1 cellular context compared by ENCODE assay signal in the genomic region with DNA sequence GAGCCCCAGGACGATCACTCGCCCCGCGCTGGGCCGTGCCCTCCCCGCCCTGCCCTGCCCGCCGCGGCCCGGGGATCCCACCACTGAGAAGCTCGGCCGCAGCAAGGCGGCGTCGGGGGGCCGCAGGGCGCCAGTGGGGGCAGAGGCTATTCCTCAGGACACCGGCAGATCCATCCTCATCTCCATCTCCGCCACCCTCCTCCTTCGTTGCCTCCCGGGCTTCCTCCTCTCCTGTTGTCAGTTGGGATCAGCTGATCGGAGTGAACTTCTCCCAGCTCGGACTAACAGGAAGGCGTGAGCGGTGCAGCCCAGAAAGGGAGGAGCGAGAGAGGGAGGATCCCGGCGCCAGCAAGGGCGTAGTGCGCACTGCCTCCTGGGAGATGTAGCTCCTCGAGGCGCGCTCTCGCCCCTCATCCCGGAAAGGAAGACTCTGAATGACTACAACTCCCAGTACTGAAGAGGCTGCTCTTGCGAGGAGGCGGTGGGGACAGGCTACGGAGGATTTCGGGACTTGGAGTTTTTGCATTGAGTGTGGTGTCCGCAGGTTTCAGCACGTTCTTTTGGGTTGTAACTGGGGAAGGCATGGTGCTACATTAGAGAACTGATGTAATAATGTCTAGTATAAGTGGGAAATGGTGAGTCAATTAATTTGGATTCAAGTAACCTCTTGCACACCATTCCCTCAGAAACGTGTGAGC.
A peak's percentile ranks its signal among the peaks of the same experiment; 100 is the strongest.
TF ChIP-seq lines count a peak whose summit lies in the region.

A gene with protein sequence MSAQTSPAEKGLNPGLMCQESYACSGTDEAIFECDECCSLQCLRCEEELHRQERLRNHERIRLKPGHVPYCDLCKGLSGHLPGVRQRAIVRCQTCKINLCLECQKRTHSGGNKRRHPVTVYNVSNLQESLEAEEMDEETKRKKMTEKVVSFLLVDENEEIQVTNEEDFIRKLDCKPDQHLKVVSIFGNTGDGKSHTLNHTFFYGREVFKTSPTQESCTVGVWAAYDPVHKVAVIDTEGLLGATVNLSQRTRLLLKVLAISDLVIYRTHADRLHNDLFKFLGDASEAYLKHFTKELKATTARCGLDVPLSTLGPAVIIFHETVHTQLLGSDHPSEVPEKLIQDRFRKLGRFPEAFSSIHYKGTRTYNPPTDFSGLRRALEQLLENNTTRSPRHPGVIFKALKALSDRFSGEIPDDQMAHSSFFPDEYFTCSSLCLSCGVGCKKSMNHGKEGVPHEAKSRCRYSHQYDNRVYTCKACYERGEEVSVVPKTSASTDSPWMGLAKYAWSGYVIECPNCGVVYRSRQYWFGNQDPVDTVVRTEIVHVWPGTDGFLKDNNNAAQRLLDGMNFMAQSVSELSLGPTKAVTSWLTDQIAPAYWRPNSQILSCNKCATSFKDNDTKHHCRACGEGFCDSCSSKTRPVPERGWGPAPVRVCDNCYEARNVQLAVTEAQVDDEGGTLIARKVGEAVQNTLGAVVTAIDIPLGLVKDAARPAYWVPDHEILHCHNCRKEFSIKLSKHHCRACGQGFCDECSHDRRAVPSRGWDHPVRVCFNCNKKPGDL (minus strand): TSS at position 262 of the 698 bp plus-strand sequence. CDS start 2,598 bp downstream, outside the sequence.

TF ChIP-seq in HepG2, 621 proteins besides CTCF, POLR2A, EP300 and RAD21 (continued from another document and continues in another):
- TF ChIP-seq CAMTA2 (CRISPR knock-in tag; IDR thresholded peaks at IDR 0.05; ENCODE audit: borderline replicate concordance), result no peak
- TF ChIP-seq REXO4 (CRISPR knock-in tag; IDR thresholded peaks at IDR 0.05; ENCODE audit: borderline replicate concordance), result no peak
- 0 out of 2 replicates have a peak, but pooled peaks have one; percentile 46 for TF ChIP-seq ZSCAN25 (CRISPR knock-in tag; IDR thresholded peaks at IDR 0.05)
- peak; percentile 88; the same call in 1 of the 2 replicates for TF ChIP-seq ZNF335 (CRISPR knock-in tag; IDR thresholded peaks at IDR 0.05)
- TF ChIP-seq ZNF850 (CRISPR knock-in tag; conservative IDR thresholded peaks at IDR 0.05), result no peak
- no peak for TF ChIP-seq MAF1 (CRISPR knock-in tag; IDR thresholded peaks at IDR 0.05; ENCODE audit: borderline replicate concordance)
- peak; percentile 80 for TF ChIP-seq FOXK2 (IDR thresholded peaks at IDR 0.05)
- no peak for TF ChIP-seq SMAD9 (CRISPR knock-in tag; IDR thresholded peaks at IDR 0.05)
- TF ChIP-seq, protein P1, sequence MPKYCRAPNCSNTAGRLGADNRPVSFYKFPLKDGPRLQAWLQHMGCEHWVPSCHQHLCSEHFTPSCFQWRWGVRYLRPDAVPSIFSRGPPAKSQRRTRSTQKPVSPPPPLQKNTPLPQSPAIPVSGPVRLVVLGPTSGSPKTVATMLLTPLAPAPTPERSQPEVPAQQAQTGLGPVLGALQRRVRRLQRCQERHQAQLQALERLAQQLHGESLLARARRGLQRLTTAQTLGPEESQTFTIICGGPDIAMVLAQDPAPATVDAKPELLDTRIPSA (CRISPR knock-in tag; IDR thresholded peaks at IDR 0.05; ENCODE audit: borderline replicate concordance), result no peak
- TF ChIP-seq FOXA3 (CRISPR knock-in tag; IDR thresholded peaks at IDR 0.05), result no peak
- no peak for TF ChIP-seq ZKSCAN1 (IDR thresholded peaks at IDR 0.05; ENCODE audit: low read length)
- peak; percentile 64 for TF ChIP-seq CREB1 (IDR thresholded peaks at IDR 0.05)
- TF ChIP-seq CREB1 (CRISPR knock-in tag; IDR thresholded peaks at IDR 0.05), result peak; percentile 97
- no peak for TF ChIP-seq SNRNP70 (IDR thresholded peaks at IDR 0.05; ENCODE audit: low read depth, low read length)
- no peak; the same call in 1 of the 2 replicates for TF ChIP-seq HOXA5 (CRISPR knock-in tag; IDR thresholded peaks at IDR 0.05)
- TF ChIP-seq, protein P2, sequence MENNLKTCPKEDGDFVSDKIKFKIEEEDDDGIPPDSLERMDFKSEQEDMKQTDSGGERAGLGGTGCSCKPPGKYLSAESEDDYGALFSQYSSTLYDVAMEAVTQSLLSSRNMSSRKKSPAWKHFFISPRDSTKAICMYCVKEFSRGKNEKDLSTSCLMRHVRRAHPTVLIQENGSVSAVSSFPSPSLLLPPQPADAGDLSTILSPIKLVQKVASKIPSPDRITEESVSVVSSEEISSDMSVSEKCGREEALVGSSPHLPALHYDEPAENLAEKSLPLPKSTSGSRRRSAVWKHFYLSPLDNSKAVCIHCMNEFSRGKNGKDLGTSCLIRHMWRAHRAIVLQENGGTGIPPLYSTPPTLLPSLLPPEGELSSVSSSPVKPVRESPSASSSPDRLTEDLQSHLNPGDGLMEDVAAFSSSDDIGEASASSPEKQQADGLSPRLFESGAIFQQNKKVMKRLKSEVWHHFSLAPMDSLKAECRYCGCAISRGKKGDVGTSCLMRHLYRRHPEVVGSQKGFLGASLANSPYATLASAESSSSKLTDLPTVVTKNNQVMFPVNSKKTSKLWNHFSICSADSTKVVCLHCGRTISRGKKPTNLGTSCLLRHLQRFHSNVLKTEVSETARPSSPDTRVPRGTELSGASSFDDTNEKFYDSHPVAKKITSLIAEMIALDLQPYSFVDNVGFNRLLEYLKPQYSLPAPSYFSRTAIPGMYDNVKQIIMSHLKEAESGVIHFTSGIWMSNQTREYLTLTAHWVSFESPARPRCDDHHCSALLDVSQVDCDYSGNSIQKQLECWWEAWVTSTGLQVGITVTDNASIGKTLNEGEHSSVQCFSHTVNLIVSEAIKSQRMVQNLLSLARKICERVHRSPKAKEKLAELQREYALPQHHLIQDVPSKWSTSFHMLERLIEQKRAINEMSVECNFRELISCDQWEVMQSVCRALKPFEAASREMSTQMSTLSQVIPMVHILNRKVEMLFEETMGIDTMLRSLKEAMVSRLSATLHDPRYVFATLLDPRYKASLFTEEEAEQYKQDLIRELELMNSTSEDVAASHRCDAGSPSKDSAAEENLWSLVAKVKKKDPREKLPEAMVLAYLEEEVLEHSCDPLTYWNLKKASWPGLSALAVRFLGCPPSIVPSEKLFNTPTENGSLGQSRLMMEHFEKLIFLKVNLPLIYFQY (CRISPR knock-in tag; IDR thresholded peaks at IDR 0.05; ENCODE audit: borderline replicate concordance), result peak; percentile 60; the same call in 1 of the 2 replicates
- TF ChIP-seq NFYC (CRISPR knock-in tag; IDR thresholded peaks at IDR 0.05), result peak; percentile 64
- no peak for TF ChIP-seq ATM (IDR thresholded peaks at IDR 0.05; ENCODE audit: borderline replicate concordance)
- TF ChIP-seq, protein P3, sequence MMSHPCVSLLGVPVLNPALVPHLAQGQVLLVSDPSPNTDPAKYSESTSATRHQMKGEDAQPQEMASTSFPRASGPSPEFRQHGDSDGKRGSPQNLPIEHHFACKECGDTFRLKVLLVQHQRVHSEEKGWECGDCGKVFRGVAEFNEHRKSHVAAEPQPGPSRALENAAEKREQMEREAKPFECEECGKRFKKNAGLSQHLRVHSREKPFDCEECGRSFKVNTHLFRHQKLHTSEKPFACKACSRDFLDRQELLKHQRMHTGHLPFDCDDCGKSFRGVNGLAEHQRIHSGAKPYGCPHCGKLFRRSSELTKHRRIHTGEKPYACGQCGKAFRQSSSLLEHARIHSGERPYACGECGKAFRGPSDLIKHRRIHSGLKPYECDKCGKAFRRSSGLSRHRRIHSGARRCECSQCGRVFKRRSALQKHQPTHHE (CRISPR knock-in tag; IDR thresholded peaks at IDR 0.05; ENCODE audit: borderline replicate concordance), result no peak
- no peak for TF ChIP-seq SOX13 (IDR thresholded peaks at IDR 0.05)
- no peak; a peak in 1 of 4 replicates for TF ChIP-seq SOX13 (CRISPR knock-in tag; conservative IDR thresholded peaks at IDR 0.05 in 1 of 2, IDR thresholded peaks at IDR 0.05 in 1 of 2)
- TF ChIP-seq SRF (IDR thresholded peaks at IDR 0.05; ENCODE audit: low read depth, low read length), result 0 out of 2 replicates have a peak, but pooled peaks have one; percentile 52
- TF ChIP-seq ZFP62 (CRISPR knock-in tag; IDR thresholded peaks at IDR 0.05), result no peak
- TF ChIP-seq ZNF672 (CRISPR knock-in tag; IDR thresholded peaks at IDR 0.05), result no peak
- 0 out of 2 replicates have a peak, but pooled peaks have one; percentile 48 for TF ChIP-seq PITX1 (CRISPR knock-in tag; IDR thresholded peaks at IDR 0.05)
- TF ChIP-seq ZFP37 (CRISPR knock-in tag; IDR thresholded peaks at IDR 0.05; ENCODE audit: borderline replicate concordance), result no peak
- TF ChIP-seq ZNF10 (CRISPR knock-in tag; IDR thresholded peaks at IDR 0.05; ENCODE audit: borderline replicate concordance, low read depth), result no peak
- TF ChIP-seq ZNF652 (CRISPR knock-in tag; IDR thresholded peaks at IDR 0.05; ENCODE audit: borderline replicate concordance, low read depth), result no peak
- peak; percentile 84 for TF ChIP-seq FOXK1 (CRISPR knock-in tag; IDR thresholded peaks at IDR 0.05; ENCODE audit: borderline replicate concordance, low read depth)
- no peak for TF ChIP-seq ZNF383 (CRISPR knock-in tag; IDR thresholded peaks at IDR 0.05; ENCODE audit: borderline replicate concordance)
- TF ChIP-seq, protein P4, sequence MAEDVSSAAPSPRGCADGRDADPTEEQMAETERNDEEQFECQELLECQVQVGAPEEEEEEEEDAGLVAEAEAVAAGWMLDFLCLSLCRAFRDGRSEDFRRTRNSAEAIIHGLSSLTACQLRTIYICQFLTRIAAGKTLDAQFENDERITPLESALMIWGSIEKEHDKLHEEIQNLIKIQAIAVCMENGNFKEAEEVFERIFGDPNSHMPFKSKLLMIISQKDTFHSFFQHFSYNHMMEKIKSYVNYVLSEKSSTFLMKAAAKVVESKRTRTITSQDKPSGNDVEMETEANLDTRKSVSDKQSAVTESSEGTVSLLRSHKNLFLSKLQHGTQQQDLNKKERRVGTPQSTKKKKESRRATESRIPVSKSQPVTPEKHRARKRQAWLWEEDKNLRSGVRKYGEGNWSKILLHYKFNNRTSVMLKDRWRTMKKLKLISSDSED (CRISPR knock-in tag; IDR thresholded peaks at IDR 0.05), result no peak
- TF ChIP-seq, protein P5, sequence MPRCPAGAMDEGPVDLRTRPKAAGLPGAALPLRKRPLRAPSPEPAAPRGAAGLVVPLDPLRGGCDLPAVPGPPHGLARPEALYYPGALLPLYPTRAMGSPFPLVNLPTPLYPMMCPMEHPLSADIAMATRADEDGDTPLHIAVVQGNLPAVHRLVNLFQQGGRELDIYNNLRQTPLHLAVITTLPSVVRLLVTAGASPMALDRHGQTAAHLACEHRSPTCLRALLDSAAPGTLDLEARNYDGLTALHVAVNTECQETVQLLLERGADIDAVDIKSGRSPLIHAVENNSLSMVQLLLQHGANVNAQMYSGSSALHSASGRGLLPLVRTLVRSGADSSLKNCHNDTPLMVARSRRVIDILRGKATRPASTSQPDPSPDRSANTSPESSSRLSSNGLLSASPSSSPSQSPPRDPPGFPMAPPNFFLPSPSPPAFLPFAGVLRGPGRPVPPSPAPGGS (CRISPR knock-in tag; IDR thresholded peaks at IDR 0.05), result peak; percentile 66; the same call in 1 of the 2 replicates
- no peak for TF ChIP-seq ZNF30 (CRISPR knock-in tag; IDR thresholded peaks at IDR 0.05)
- no peak for TF ChIP-seq PLRG1 (conservative IDR thresholded peaks at IDR 0.05)
- TF ChIP-seq, protein P6, sequence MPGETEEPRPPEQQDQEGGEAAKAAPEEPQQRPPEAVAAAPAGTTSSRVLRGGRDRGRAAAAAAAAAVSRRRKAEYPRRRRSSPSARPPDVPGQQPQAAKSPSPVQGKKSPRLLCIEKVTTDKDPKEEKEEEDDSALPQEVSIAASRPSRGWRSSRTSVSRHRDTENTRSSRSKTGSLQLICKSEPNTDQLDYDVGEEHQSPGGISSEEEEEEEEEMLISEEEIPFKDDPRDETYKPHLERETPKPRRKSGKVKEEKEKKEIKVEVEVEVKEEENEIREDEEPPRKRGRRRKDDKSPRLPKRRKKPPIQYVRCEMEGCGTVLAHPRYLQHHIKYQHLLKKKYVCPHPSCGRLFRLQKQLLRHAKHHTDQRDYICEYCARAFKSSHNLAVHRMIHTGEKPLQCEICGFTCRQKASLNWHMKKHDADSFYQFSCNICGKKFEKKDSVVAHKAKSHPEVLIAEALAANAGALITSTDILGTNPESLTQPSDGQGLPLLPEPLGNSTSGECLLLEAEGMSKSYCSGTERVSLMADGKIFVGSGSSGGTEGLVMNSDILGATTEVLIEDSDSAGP (CRISPR knock-in tag; IDR thresholded peaks at IDR 0.05; ENCODE audit: borderline replicate concordance), result peak; percentile 65
- TF ChIP-seq MXD4 (CRISPR knock-in tag; IDR thresholded peaks at IDR 0.05), result peak; percentile 85
- TF ChIP-seq, protein P7, sequence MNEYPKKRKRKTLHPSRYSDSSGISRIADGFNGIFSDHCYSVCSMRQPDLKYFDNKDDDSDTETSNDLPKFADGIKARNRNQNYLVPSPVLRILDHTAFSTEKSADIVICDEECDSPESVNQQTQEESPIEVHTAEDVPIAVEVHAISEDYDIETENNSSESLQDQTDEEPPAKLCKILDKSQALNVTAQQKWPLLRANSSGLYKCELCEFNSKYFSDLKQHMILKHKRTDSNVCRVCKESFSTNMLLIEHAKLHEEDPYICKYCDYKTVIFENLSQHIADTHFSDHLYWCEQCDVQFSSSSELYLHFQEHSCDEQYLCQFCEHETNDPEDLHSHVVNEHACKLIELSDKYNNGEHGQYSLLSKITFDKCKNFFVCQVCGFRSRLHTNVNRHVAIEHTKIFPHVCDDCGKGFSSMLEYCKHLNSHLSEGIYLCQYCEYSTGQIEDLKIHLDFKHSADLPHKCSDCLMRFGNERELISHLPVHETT (CRISPR knock-in tag; conservative IDR thresholded peaks at IDR 0.05), result peak; percentile 78
- no peak for TF ChIP-seq MAFG (CRISPR knock-in tag; IDR thresholded peaks at IDR 0.05)
- peak; percentile 58; the same call in 1 of the 2 replicates for TF ChIP-seq ZNF225 (CRISPR knock-in tag; IDR thresholded peaks at IDR 0.05)
- TF ChIP-seq, protein P8, sequence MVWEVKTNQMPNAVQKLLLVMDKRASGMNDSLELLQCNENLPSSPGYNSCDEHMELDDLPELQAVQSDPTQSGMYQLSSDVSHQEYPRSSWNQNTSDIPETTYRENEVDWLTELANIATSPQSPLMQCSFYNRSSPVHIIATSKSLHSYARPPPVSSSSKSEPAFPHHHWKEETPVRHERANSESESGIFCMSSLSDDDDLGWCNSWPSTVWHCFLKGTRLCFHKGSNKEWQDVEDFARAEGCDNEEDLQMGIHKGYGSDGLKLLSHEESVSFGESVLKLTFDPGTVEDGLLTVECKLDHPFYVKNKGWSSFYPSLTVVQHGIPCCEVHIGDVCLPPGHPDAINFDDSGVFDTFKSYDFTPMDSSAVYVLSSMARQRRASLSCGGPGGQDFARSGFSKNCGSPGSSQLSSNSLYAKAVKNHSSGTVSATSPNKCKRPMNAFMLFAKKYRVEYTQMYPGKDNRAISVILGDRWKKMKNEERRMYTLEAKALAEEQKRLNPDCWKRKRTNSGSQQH (CRISPR knock-in tag; IDR thresholded peaks at IDR 0.05; ENCODE audit: low read depth), result no peak
- no peak for TF ChIP-seq POLR2AphosphoS2 (IDR thresholded peaks at IDR 0.05; ENCODE audit: low read depth, low read length)
- TF ChIP-seq, protein P9, sequence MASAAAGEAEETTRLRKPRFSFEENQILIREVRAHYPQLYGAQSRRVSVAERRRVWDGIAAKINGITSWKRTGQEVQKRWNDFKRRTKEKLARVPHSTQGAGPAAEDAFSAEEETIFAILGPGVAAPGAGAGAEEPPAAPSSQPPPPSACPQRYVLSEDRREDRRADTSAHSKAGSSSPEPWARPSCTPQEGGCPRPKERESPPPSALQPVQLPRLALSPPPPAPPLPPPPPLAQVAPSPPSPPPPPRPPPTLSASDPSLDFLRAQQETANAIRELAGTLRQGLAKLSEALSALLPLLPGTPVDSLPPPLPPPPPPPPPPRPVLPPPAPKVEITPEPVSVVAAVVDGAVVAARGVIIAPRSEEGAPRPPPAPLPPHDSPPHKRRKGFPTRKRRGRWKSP (CRISPR knock-in tag; IDR thresholded peaks at IDR 0.05), result no peak
- 0 out of 2 replicates have a peak, but pooled peaks have one; percentile 14 for TF ChIP-seq FOXC1 (CRISPR knock-in tag; IDR thresholded peaks at IDR 0.05; ENCODE audit: borderline replicate concordance)
- no peak for TF ChIP-seq ZSCAN29 (CRISPR knock-in tag; conservative IDR thresholded peaks at IDR 0.05)
